In the genomic region with DNA sequence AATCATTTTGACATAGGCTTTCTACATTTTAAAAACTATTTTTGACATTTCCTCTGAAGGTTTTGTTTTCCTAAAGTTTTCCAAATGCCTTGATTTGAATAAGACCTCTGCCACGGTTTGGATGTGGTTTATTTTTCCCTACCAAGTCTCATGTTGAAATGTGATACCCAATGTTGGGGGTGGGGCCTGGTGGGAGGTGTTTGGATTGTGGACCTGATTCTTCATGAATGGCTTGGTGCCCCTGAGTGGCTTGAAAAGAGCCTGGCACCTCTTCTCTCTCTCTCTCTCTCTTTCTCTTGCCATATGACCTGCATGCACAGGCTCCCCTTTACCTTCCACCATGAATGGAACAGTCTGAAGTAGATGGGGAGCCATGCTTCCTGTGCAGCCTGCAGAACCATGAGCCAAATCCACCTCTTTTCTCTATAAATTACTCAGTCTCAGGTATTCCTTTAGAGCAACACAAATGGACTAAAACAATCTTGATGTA, we compare ENCODE assay signal across 19 cellular contexts. TPM values are rescaled to one million over a fixed set of nuclear protein-coding genes. Genes with fewer than 3 reads are reported as not detected.
"Had no signal": no experiment of that assay in that cellular context is flagged by ENCODE, and none has a peak within 500 bp of the region (broad histone marks: within the 10 kb centered on the region; RNA-seq: fewer than 3 reads in every experiment).

No MANE protein-coding gene starts in this region.

- H3K36me3 ChIP-seq: heart left ventricle, neutrophil, spleen, thoracic aorta had no signal

- H3K9me3 ChIP-seq: neutrophil had no signal

- H3K4me3 ChIP-seq: dorsolateral prefrontal cortex, heart left ventricle, spleen, thoracic aorta had no signal

- DNase-seq: cortex of kidney; dorsolateral prefrontal cortex; effector memory CD4-positive, alpha-beta T cell; heart left ventricle; hippocampal formation; left colon; mesendoderm; naive thymus-derived CD4-positive, alpha-beta T cell; nephron progenitor cell; spleen; stimulated activated CD4-positive, alpha-beta T cell treated with anti-CD3 and anti-CD28 coated beads, Interleukin-15, amount 100 ng/mL, for 24 hours; stimulated activated CD4-positive, alpha-beta T cell treated with anti-CD3 and anti-CD28 coated beads, Interleukin-1b, Interleukin-23, amount 100 ng/mL, for 48 hours; stimulated activated CD4-positive, alpha-beta T cell treated with anti-CD3 and anti-CD28 coated beads, Interleukin-4, amount 100 ng/mL, for 24 hours; stimulated activated naive CD8-positive, alpha-beta T cell treated with anti-CD3 and anti-CD28 coated beads, Interleukin-15, amount 100 ng/mL, for 72 hours; trophoblast cell had no signal

- H3K27ac ChIP-seq: dorsolateral prefrontal cortex, heart left ventricle, neutrophil, spleen, thoracic aorta had no signal

- H3K4me1 ChIP-seq: heart left ventricle, spleen had no signal

RNA-seq across cellular contexts. Expression of a gene that starts 14.8 kb away (rescaled TPM):
- total RNA-seq: kidney epithelial cell, osteocyte, thoracic aorta had no signal
